In the genomic region with DNA sequence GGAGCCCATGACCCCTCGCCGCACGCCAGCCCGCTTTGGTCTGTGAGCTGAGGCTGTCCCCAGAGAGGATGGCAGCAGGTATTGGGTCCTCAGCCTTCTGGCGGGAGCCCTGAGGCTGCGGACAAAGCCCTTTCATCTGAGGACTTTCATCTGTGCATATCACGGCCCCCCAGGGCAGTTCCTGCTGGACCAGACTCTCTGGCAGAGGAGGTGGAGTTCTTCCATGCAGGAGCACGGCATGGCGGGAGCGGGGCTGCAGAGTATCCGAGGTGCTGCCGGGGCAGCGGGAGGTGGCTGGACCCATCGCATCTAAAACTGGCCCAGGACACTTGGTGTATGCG, we compare ENCODE assay signal across 27 cellular contexts. TPM values are rescaled to one million over a fixed set of nuclear protein-coding genes. Genes with fewer than 3 reads are reported as not detected.
DNase-seq lines count a peak whose midpoint lies in the region; ATAC-seq and TF ChIP-seq lines count a peak whose summit lies in the region.
"Had no signal": no experiment of that assay in that cellular context is flagged by ENCODE, and none has a peak within 500 bp of the region (broad histone marks: within the 10 kb centered on the region; RNA-seq: fewer than 3 reads in every experiment).

No MANE protein-coding gene starts in this region.

- no peaks in the 10 kb centered on the region for H4K20me1 ChIP-seq in mammary epithelial cell (ENCODE audit: insufficient read depth, low read length)

- dilution Hi-C loops in mammary epithelial cell (cut with HindIII; ENCODE audit: low sequenced_read_pairs), result no loop called here

- intact Hi-C loops in Right ventricle myocardium inferior (cut with DNase I), result no loop called here
- intact Hi-C loops in left ventricle myocardium inferior (cut with micrococcal nuclease), result no loop called here
- intact Hi-C loops in mammary epithelial cell (cut with micrococcal nuclease), result no loop called here

- in situ Hi-C loops in mammary epithelial cell (cut with MboI; ENCODE audit: low sequenced_read_pairs in 2 of 2), result no loop called here

- H3K27ac ChIP-seq in left ventricle myocardium inferior (replicated peaks) (no peak overlapping the region), mammary epithelial cell (ENCODE audit: insufficient read depth, low read depth, low read length) (no peak overlapping the region), neuronal stem cell (replicated peaks; ENCODE audit: low read length) (no peak overlapping the region)
- H3K27ac ChIP-seq: BLaER1, PC-9, SJSA1 had no signal

- no peak overlapping the region for H4K8ac ChIP-seq in neuronal stem cell (ENCODE audit: low read depth, low read length)

- H3K36me3 ChIP-seq in left ventricle myocardium inferior (peaks cover 60% of the 10 kb centered on the region), mammary epithelial cell (ENCODE audit: insufficient read depth, low read length) (peaks cover 30% of the 10 kb centered on the region), neuronal stem cell (replicated peaks in 1 of 2; ENCODE audit: control insufficient read depth in 2 of 2, insufficient read depth in 2 of 2, low read length in 2 of 2) (peaks cover 47 to 64% of the 10 kb centered on the region in 2 donors)

- CTCF ChIA-PET in mammary epithelial cell (lab: Charles Lee; ENCODE audit: low non-redundant PET), result no interaction called here

- H3K14ac ChIP-seq in neuronal stem cell (ENCODE audit: low read length), result no peak overlapping the region

- no peak overlapping the region for H2BK120ac ChIP-seq in neuronal stem cell (ENCODE audit: low read depth, low read length)

- H3K4ac ChIP-seq in neuronal stem cell (ENCODE audit: low read length), result no peak overlapping the region

- BruUV-seq in mammary epithelial cell (replicated peaks; lab: Mats Ljungman, UMichigan), result TSS peak; percentile 81

- no peak overlapping the region for H2AK5ac ChIP-seq in neuronal stem cell (ENCODE audit: low read depth, low read length)

- TF ChIP-seq CTCF in left ventricle myocardium inferior (IDR thresholded peaks at IDR 0.05; ENCODE audit: borderline replicate concordance), result no peak
- no peak for TF ChIP-seq CTCF in mammary epithelial cell (conservative IDR thresholded peaks at IDR 0.05 in 1 of 2, IDR thresholded peaks at IDR 0.05 in 1 of 2; ENCODE audit: extremely low read depth in 1 of 2, insufficient read depth in 1 of 2, low read depth in 1 of 2, low read length in 2 of 2)

- peak overlapping the region; percentile 42 for H3K18ac ChIP-seq in neuronal stem cell (ENCODE audit: low read length)

- no peak overlapping the region for H2BK15ac ChIP-seq in neuronal stem cell (ENCODE audit: low read length)

- H3K27me3 ChIP-seq in left ventricle myocardium inferior (ENCODE audit: low read depth) (no peaks in the 10 kb centered on the region), mammary epithelial cell (ENCODE audit: insufficient read depth, low read length) (no peaks in the 10 kb centered on the region), neuronal stem cell (ENCODE audit: control insufficient read depth in 3 of 3, insufficient read depth in 3 of 3, low read depth in 1 of 3, low read length in 3 of 3) (no peaks in the 10 kb centered on the region)
- H3K27me3 ChIP-seq: BLaER1, SJSA1 had no signal

- no peak overlapping the region for H3K9ac ChIP-seq in mammary epithelial cell (ENCODE audit: insufficient read depth, low read length)
- H3K9ac ChIP-seq in neuronal stem cell (ENCODE audit: low read depth, low read length, poor library complexity), result no peak overlapping the region
- H3K9ac ChIP-seq: BLaER1 had no signal

- H2BK5ac ChIP-seq in neuronal stem cell (ENCODE audit: low read length), result no peak overlapping the region

- H3K4me2 ChIP-seq in mammary epithelial cell (ENCODE audit: insufficient read depth, low read depth, low read length) (no peak overlapping the region), neuronal stem cell (ENCODE audit: insufficient read depth, low read length, poor library complexity, severe bottlenecking) (no peak overlapping the region)
- H3K4me2 ChIP-seq: BLaER1, PC-9 had no signal

- no peak overlapping the region for H3K4me3 ChIP-seq in left ventricle myocardium inferior
- H3K4me3 ChIP-seq in mammary epithelial cell (replicated peaks in 1 of 3; ENCODE audit: insufficient read depth in 1 of 3, low read depth in 2 of 3, low read length in 3 of 3), result no peak overlapping the region
- peak overlapping the region in 1 of 2 donors; percentile 35 for H3K4me3 ChIP-seq in neuronal stem cell (ENCODE audit: low read length in 2 of 2)
- H3K4me3 ChIP-seq: BLaER1, PC-9, SJSA1 had no signal

- no peak overlapping the region for H4K91ac ChIP-seq in neuronal stem cell (ENCODE audit: low read depth, low read length, poor library complexity)

- DNase-seq in Right ventricle myocardium inferior (ENCODE audit: missing footprints) (peak; percentile 60), left ventricle myocardium inferior (no peak), mammary epithelial cell (no peak), neuronal stem cell (ENCODE audit: low spot score) (no peak), mucosa of gallbladder (ENCODE audit: low spot score) (no peak), NCI-H1092 (lab: John Stamatoyannopoulos, UW) (no peak), CD1c-positive myeloid dendritic cell (ENCODE audit: extremely low spot score) (no peak)
- DNase-seq in stimulated activated CD4-positive, alpha-beta T cell treated with anti-CD3 and anti-CD28 coated beads, Interleukin-15, amount 100 ng/mL, for 24 hours, result no peak
- DNase-seq: 8988T; CD4-positive, alpha-beta T cell; H9; Karpas-422; NCI-H1105 treated with DMSO at 0.1 percent for 48 hours; NCI-H146; NCI-H1930; NCI-H2107; NCI-H446 treated with DMSO at 0.1 percent for 48 hours; NCI-H526; NCI-H82; NK-92 treated with Interleukin-12 subunit alpha and Interleukin-12 subunit beta, amount 100 ng/mL, for 24 hours; PC-9; Right ventricle myocardium superior had no signal

- H3K4me1 ChIP-seq in left ventricle myocardium inferior (peaks cover 8% of the 10 kb centered on the region), mammary epithelial cell (ENCODE audit: insufficient read depth, low read length) (no peaks in the 10 kb centered on the region), neuronal stem cell (ENCODE audit: control insufficient read depth in 2 of 2, insufficient read depth in 1 of 2, low read depth in 1 of 2, low read length in 2 of 2) (peaks cover 1 to 4% of the 10 kb centered on the region in 2 donors)
- H3K4me1 ChIP-seq: BLaER1, SJSA1 had no signal

- H3K9me3 ChIP-seq in left ventricle myocardium inferior (replicated peaks) (peaks cover 7% of the 10 kb centered on the region), mammary epithelial cell (replicated peaks; ENCODE audit: insufficient read depth, low read length) (no peaks in the 10 kb centered on the region), neuronal stem cell (replicated peaks in 1 of 2; ENCODE audit: control insufficient read depth in 2 of 2, insufficient read depth in 1 of 2, low read depth in 1 of 2, low read length in 2 of 2) (peaks cover 0 to 13% of the 10 kb centered on the region in 2 donors)

- no peak overlapping the region for H3K23ac ChIP-seq in neuronal stem cell (ENCODE audit: low read depth, low read length, poor library complexity)

- WGBS in mammary epithelial cell (ENCODE audit: low coverage, missing lambda C conversion rate), result 94% methylated on average over 13 of the region's 15 CpGs
- WGBS in neuronal stem cell (ENCODE audit: extremely low coverage in 2 of 2, insufficient read length in 2 of 2, insufficient replicate concordance in 1 of 2), 2 donors, result no CpG with 5 or more reads among the region's 15 CpGs

- H2BK12ac ChIP-seq in neuronal stem cell (ENCODE audit: low read length), result no peak overlapping the region

- H3K79me1 ChIP-seq in neuronal stem cell (ENCODE audit: low read depth, low read length), result no peaks in the 10 kb centered on the region

- H2AFZ ChIP-seq in mammary epithelial cell (ENCODE audit: low read depth, low read length), result no peak overlapping the region
- no peak overlapping the region for H2AFZ ChIP-seq in neuronal stem cell (ENCODE audit: low read length)
- H2AFZ ChIP-seq: PC-9 had no signal

- ATAC-seq in Right ventricle myocardium inferior, result no peak

- H3K79me2 ChIP-seq in mammary epithelial cell (ENCODE audit: insufficient read depth, low read length), result no peaks in the 10 kb centered on the region

RNA-seq across cellular contexts. Expression of gene DHX38, which starts 18.8 kb away (rescaled TPM):
- total RNA-seq in Right ventricle myocardium inferior (40.8 TPM), left ventricle myocardium inferior (38.7 TPM), mammary epithelial cell (10 to 100 TPM; 32.3 to 62.9 TPM), mucosa of gallbladder (55.7 TPM)
- 35.5 TPM for polyA plus RNA-seq in mammary epithelial cell
- 59.6 TPM for polyA minus RNA-seq in mammary epithelial cell
- 27.9 TPM for polyA plus RNA-seq in neuronal stem cell (2013, experiment 1 of 2)
- 26.9 TPM for polyA plus RNA-seq in neuronal stem cell (2013, experiment 2 of 2)

RNA-seq across cellular contexts. Expression of gene TXNL4B, which starts 19.0 kb away (rescaled TPM):
- total RNA-seq in Right ventricle myocardium inferior, result 7.7 TPM
- total RNA-seq in left ventricle myocardium inferior, result 6.7 TPM
- total RNA-seq in mammary epithelial cell, result 10 to 100 TPM in 1 of 2 donors, 1 to 10 TPM in 1; 7.5 to 16.3 TPM
- 10.2 TPM for polyA plus RNA-seq in mammary epithelial cell
- 5.8 TPM for polyA minus RNA-seq in mammary epithelial cell
- polyA plus RNA-seq in neuronal stem cell (2013, experiment 1 of 2), result 5.3 TPM
- 5.3 TPM for polyA plus RNA-seq in neuronal stem cell (2013, experiment 2 of 2)
- total RNA-seq in mucosa of gallbladder, result 14.0 TPM

RNA-seq across cellular contexts. Expression of gene HPR, which starts 49.4 kb away (rescaled TPM):
- total RNA-seq in Right ventricle myocardium inferior, result 99.2 TPM
- total RNA-seq in left ventricle myocardium inferior, result 67.8 TPM
- not detected for total RNA-seq in mammary epithelial cell
- not detected for polyA plus RNA-seq in mammary epithelial cell
- polyA minus RNA-seq in mammary epithelial cell, result not detected
- polyA plus RNA-seq in neuronal stem cell (2013, experiment 1 of 2), result 0.04 TPM
- polyA plus RNA-seq in neuronal stem cell (2013, experiment 2 of 2), result 0.04 TPM
- 0.43 TPM for total RNA-seq in mucosa of gallbladder
- total RNA-seq: CD4-positive, alpha-beta T cell; G401; H9; PC-9; RPMI7951; SJSA1 had no signal
- polyA plus RNA-seq: AG04450 had no signal

RNA-seq across cellular contexts. Expression of gene HP, which starts 58.1 kb away (rescaled TPM):
- total RNA-seq in Right ventricle myocardium inferior (21.2 TPM), left ventricle myocardium inferior (1.6 TPM), mammary epithelial cell (not detected), mucosa of gallbladder (27.5 TPM)
- polyA plus RNA-seq in mammary epithelial cell, result not detected
- not detected for polyA minus RNA-seq in mammary epithelial cell
- polyA plus RNA-seq in neuronal stem cell (2013, experiment 1 of 2), result 0.04 TPM
- polyA plus RNA-seq in neuronal stem cell (2013, experiment 2 of 2), result not detected
- total RNA-seq: CD4-positive, alpha-beta T cell; G401; H9; PC-9; RPMI7951 had no signal
- polyA plus RNA-seq: AG04450 had no signal

RNA-seq across cellular contexts. Expression of gene PMFBP1, which starts 59.5 kb away (rescaled TPM):
- total RNA-seq in Right ventricle myocardium inferior, result 0.19 TPM
- total RNA-seq in left ventricle myocardium inferior, result 0.05 TPM
- under 1 TPM; under 0.01 to 0.49 TPM for total RNA-seq in mammary epithelial cell
- polyA plus RNA-seq in mammary epithelial cell, result 0.07 TPM
- 4.2 TPM for polyA minus RNA-seq in mammary epithelial cell
- polyA plus RNA-seq in neuronal stem cell (2013, experiment 1 of 2), result 1.5 TPM
- 1.2 TPM for polyA plus RNA-seq in neuronal stem cell (2013, experiment 2 of 2)
- total RNA-seq in mucosa of gallbladder, result 0.66 TPM
- total RNA-seq: SJSA1 had no signal
- polyA plus RNA-seq: AG04450 had no signal

Comparison
In these comparisons a context has a peak if more than half of its experiments do, and no peak if none do; other contexts are left out.
1. RNA of gene HPR, which starts 49.4 kb away (total RNA-seq): 99.2 TPM in Right ventricle myocardium inferior (single experiment) and 67.8 TPM in left ventricle myocardium inferior (single experiment); 0.43 TPM in mucosa of gallbladder (single experiment) and not detected in mammary epithelial cell; every median in the first group is over 10 times any median in the second.